Comparison of ENCODE assay signal across 14 cellular contexts in genomic region chr12:117090816-117091711, GRCh38. TPM values are rescaled to one million over a fixed set of nuclear protein-coding genes. Genes with fewer than 3 reads are reported as not detected.
DNase-seq lines count a peak whose midpoint lies in the region; ATAC-seq, FAIRE-seq and TF ChIP-seq lines count a peak whose summit lies in the region.
"Had no signal": no experiment of that assay in that cellular context is flagged by ENCODE, and none has a peak within 500 bp of the region (broad histone marks: within the 10 kb centered on the region; RNA-seq: fewer than 3 reads in every experiment).

No MANE protein-coding gene starts in this region.

- H3K4me3 Mint-ChIP-seq in WTC11 (no peak overlapping the region), type B pancreatic cell (no peak overlapping the region), HFFc6 (no peak overlapping the region)
- H3K4me3 Mint-ChIP-seq: activated T-cell treated with anti-CD3 and anti-CD28 coated beads, Interleukin-2, amount 50 U/mL, for 24 hours; effector memory CD8-positive, alpha-beta T cell had no signal

- TF ChIP-seq POLR2A in heart left ventricle (IDR thresholded peaks at IDR 0.05) (no peak), HepG2 (IDR thresholded peaks at IDR 0.05; ENCODE audit: insufficient read depth in 1 of 2, low read depth in 2 of 2, low read length in 2 of 2) (peak; percentile 49 to 50; a peak in 3 of 4 replicates)

- H3K79me2 ChIP-seq in HepG2 (ENCODE audit: insufficient read depth, low read length) = peaks cover 90% of the 10 kb centered on the region

- H3K4me2 ChIP-seq in HepG2 (ENCODE audit: low read depth, low read length) = peak overlapping the region; percentile 69

- H3K27me3 Mint-ChIP-seq in WTC11 (ENCODE audit: low read depth) = no peaks in the 10 kb centered on the region
- peaks cover 26% of the 10 kb centered on the region for H3K27me3 Mint-ChIP-seq in type B pancreatic cell
- peaks cover 40% of the 10 kb centered on the region for H3K27me3 Mint-ChIP-seq in HFFc6 (ENCODE audit: insufficient read depth)
- H3K27me3 Mint-ChIP-seq: activated T-cell treated with anti-CD3 and anti-CD28 coated beads, Interleukin-2, amount 50 U/mL, for 24 hours; effector memory CD8-positive, alpha-beta T cell had no signal

- peak overlapping the region in 7 of 12 donors; percentile 18 to 66 (median 42) for H3K27ac ChIP-seq in heart left ventricle
- no peak overlapping the region for H3K27ac ChIP-seq in right cardiac atrium (ENCODE audit: low read length)
- H3K27ac ChIP-seq in HepG2 (ENCODE audit: extremely low read length, insufficient read depth, low read length) = peak overlapping the region; percentile 82
- H3K27ac ChIP-seq: SJSA1 had no signal

- POLR2A ChIA-PET in WTC11 (lab: Charles Lee) (no interaction called here), HepG2 (lab: Yijun Ruan, JAX) (interaction anchor here (0.7 to 2.0 kb wide), 11 partner anchors 8 to 971 kb away, joined by 3 to 13 read pairs (median 4); no protein-coding TSS in a partner anchor)

- H3K36me3 Mint-ChIP-seq in WTC11 (peaks cover 12% of the 10 kb centered on the region), type B pancreatic cell (no peaks in the 10 kb centered on the region), HFFc6 (ENCODE audit: low read depth) (peaks cover 10% of the 10 kb centered on the region)

- H3K4me1 Mint-ChIP-seq in WTC11 (no peaks in the 10 kb centered on the region), type B pancreatic cell (ENCODE audit: unreplicated experiment) (peaks cover 12% of the 10 kb centered on the region), HFFc6 (ENCODE audit: low read depth) (no peaks in the 10 kb centered on the region)

- DNase-seq in heart left ventricle (no peak), right cardiac atrium (no peak), WTC11 (ENCODE audit: low spot score) (no peak), HepG2 (ENCODE audit: low spot score) (peak; percentile 94), type B pancreatic cell (ENCODE audit: extremely low spot score, unreplicated experiment) (no peak), ecto neural progenitor cell (ENCODE audit: low spot score) (no peak), GM03348 (ENCODE audit: low spot score) (no peak), HFFc6 (no peak)
- DNase-seq: activated T-cell treated with anti-CD3 and anti-CD28 coated beads, Interleukin-2, amount 50 U/mL, for 24 hours; effector memory CD8-positive, alpha-beta T cell had no signal

- H3K9me3 Mint-ChIP-seq in WTC11 (peaks cover 16% of the 10 kb centered on the region), type B pancreatic cell (peaks cover 10% of the 10 kb centered on the region), HFFc6 (peaks cover 13% of the 10 kb centered on the region)

- BruUV-seq in HepG2 (replicated peaks; lab: Mats Ljungman, UMichigan) = TSS peak; percentile 98

- TF ChIP-seq EP300 in HepG2 (IDR thresholded peaks at IDR 0.05; ENCODE audit: low read depth in 2 of 2, low read length in 2 of 2) (peak in 1 of 2 experiments; percentile 75; a peak in 2 of 4 replicates), HepG2 (CRISPR knock-in tag; IDR thresholded peaks at IDR 0.05; ENCODE audit: borderline replicate concordance) (peak; percentile 56; the same call in 1 of the 2 replicates)

- H3K9ac ChIP-seq in HepG2 (ENCODE audit: insufficient read depth, low read depth, low read length) = peak overlapping the region; percentile 54

- in situ Hi-C loops in HepG2 (cut with HindIII; ENCODE audit: extremely low pct_ligation_motif_present, low pct_unique_long_range_greater_than_20kb) = no loop called here

- H3K4me1 ChIP-seq in heart left ventricle = peaks cover 0 to 52% (median 13%) of the 10 kb centered on the region in 12 donors
- peaks cover 6% of the 10 kb centered on the region for H3K4me1 ChIP-seq in right cardiac atrium (ENCODE audit: control insufficient read depth, insufficient read depth, low read length)
- peaks cover 100% of the 10 kb centered on the region for H3K4me1 ChIP-seq in HepG2 (ENCODE audit: insufficient read depth, low read length)
- H3K4me1 ChIP-seq: SJSA1 had no signal

- peak; percentile 95 for FAIRE-seq in HepG2 (lab: Jason Lieb, UNC)
- FAIRE-seq: frontal cortex, keratinocyte had no signal

- H3K9me3 ChIP-seq in heart left ventricle = peaks cover 0 to 14% (median 7%) of the 10 kb centered on the region in 12 donors
- H3K9me3 ChIP-seq in right cardiac atrium (ENCODE audit: control insufficient read depth, low read length) = no peaks in the 10 kb centered on the region
- no peaks in the 10 kb centered on the region for H3K9me3 ChIP-seq in HepG2 (ENCODE audit: low read length)
- H3K9me3 ChIP-seq: adrenal gland, SJSA1 had no signal

- H3K27ac Mint-ChIP-seq in WTC11 = peak overlapping the region; percentile 17; the same call in 1 of the 2 replicates
- H3K27ac Mint-ChIP-seq in type B pancreatic cell = peak overlapping the region; percentile 29
- H3K27ac Mint-ChIP-seq in HFFc6 = no peak overlapping the region
- H3K27ac Mint-ChIP-seq: activated T-cell treated with anti-CD3 and anti-CD28 coated beads, Interleukin-2, amount 50 U/mL, for 24 hours; effector memory CD8-positive, alpha-beta T cell had no signal

- H2AFZ ChIP-seq in HepG2 (ENCODE audit: low read length) = no peak overlapping the region

- TF ChIP-seq CTCF in heart left ventricle (IDR thresholded peaks at IDR 0.05) (no peak), WTC11 (IDR thresholded peaks at IDR 0.05) (no peak), HepG2 (CRISPR knock-in tag; IDR thresholded peaks at IDR 0.05) (no peak), type B pancreatic cell (conservative IDR thresholded peaks at IDR 0.05) (no peak), HFFc6 (IDR thresholded peaks at IDR 0.05) (no peak)

- peaks cover 0 to 4% (median 0%) of the 10 kb centered on the region in 9 donors for H3K36me3 ChIP-seq in heart left ventricle
- H3K36me3 ChIP-seq in HepG2 (replicated peaks in 1 of 2; ENCODE audit: control insufficient read depth in 1 of 2, insufficient read depth in 2 of 2, low read length in 2 of 2) = peaks cover 3 to 22% of the 10 kb centered on the region in 2 experiments
- H3K36me3 ChIP-seq: adrenal gland, SJSA1 had no signal

- H3K27me3 ChIP-seq in heart left ventricle = no peaks in the 10 kb centered on the region
- H3K27me3 ChIP-seq in right cardiac atrium (ENCODE audit: control insufficient read depth, insufficient read depth) = no peaks in the 10 kb centered on the region
- H3K27me3 ChIP-seq in HepG2 (ENCODE audit: control insufficient read depth in 1 of 2, insufficient read depth in 2 of 2, low read length in 2 of 2) = no peaks in the 10 kb centered on the region
- H3K27me3 ChIP-seq: adrenal gland had no signal

- no peak for TF ChIP-seq RAD21 in HepG2 (CRISPR knock-in tag; IDR thresholded peaks at IDR 0.05)

- CTCF ChIA-PET in WTC11 (lab: Charles Lee) (interaction anchor here (1.5 kb wide), 1 partner anchor 11 kb away, joined by 4 read pairs; no protein-coding TSS in a partner anchor), HepG2 (lab: Yijun Ruan, JAX; ENCODE audit: low intra/inter-chr PET ratio, low total read pairs) (no interaction called here)

- ATAC-seq in heart left ventricle (peak in 3 of 4 donors; percentile 8 to 24 (median 23)), right cardiac atrium (no peak), WTC11 (no peak), HepG2 (peak; percentile 93)
- ATAC-seq: effector memory CD8-positive, alpha-beta T cell had no signal

- H4K20me1 ChIP-seq in HepG2 (ENCODE audit: insufficient read depth, low read length) = peaks cover 8% of the 10 kb centered on the region; the same call in 1 of the 2 replicates

- 55 to 67% (median 61%) methylated on average over 14 to 16 of the region's 16 CpGs for WGBS in heart left ventricle, 4 donors
- 55% methylated on average over 16 of the region's 16 CpGs for WGBS in right cardiac atrium
- 40% methylated on average over 10 of the region's 16 CpGs for WGBS in HepG2 (ENCODE audit: low lambda C conversion rate)

- no peak overlapping the region for H3K4me3 ChIP-seq in heart left ventricle
- H3K4me3 ChIP-seq in right cardiac atrium (ENCODE audit: low read length) = no peak overlapping the region
- H3K4me3 ChIP-seq in HepG2 (replicated peaks in 1 of 3; ENCODE audit: insufficient read depth in 1 of 3, low read depth in 2 of 3, low read length in 3 of 3) = peak overlapping the region in 1 of 3 experiments; percentile 52; a peak in 2 of 6 replicates
- H3K4me3 ChIP-seq: adrenal gland, SJSA1 had no signal

- intact Hi-C loops in heart left ventricle (cut with DNase I) (no loop called here), right cardiac atrium (cut with DNase I) (loop anchor here in 1 of 4 donors (10.0 kb wide), 1 partner anchor 56 kb away; no protein-coding TSS in a partner anchor), HepG2 (cut with micrococcal nuclease; ENCODE audit: unreplicated experiment) (loop anchor here (1.0 to 2.0 kb wide), 3 partner anchors 8 to 357 kb away; partner anchors contain the start of gene TESC)

RNA-seq across cellular contexts. Expression of gene TESC, which starts 8.2 kb away (rescaled TPM):
- total RNA-seq in heart left ventricle (10 to 100 TPM; 25.2 to 94.1 (median 72.2) TPM), right cardiac atrium (10 to 100 TPM; 23.1 to 98.5 (median 57.6) TPM), WTC11 (2021) (10.8 to 15.5 TPM (median 14.9 TPM) in 3 replicates), HepG2 (2016; rRNA removed; fragmentation: Illumina TruSeq; extraction: Trizol) (90.4 and 95.7 TPM in 2 replicates), type B pancreatic cell (ENCODE audit: low replicate concordance) (7.2 and 7.4 TPM in 2 replicates)
- polyA plus RNA-seq in heart left ventricle (10 to 100 TPM; 40.5 to 88.8 TPM), right cardiac atrium (71.7 TPM), HepG2 (2011; rRNA removed) (181 and 193 TPM in 2 replicates)
- 47.9 and 55.6 TPM in 2 replicates for total RNA-seq in HepG2 (2016; cell fraction: cytosol; rRNA removed; fragmentation: Illumina TruSeq; extraction: Trizol; ENCODE audit: low read depth)
- total RNA-seq in HepG2 (2016; cell fraction: insoluble cytoplasmic fraction; rRNA removed; fragmentation: Illumina TruSeq; extraction: Trizol) = 94.6 and 101 TPM in 2 replicates
- 73.3 and 75.8 TPM in 2 replicates for total RNA-seq in HepG2 (2016; cell fraction: membrane; rRNA removed; fragmentation: Illumina TruSeq; extraction: Trizol)
- 42.8 and 54.2 TPM in 2 replicates for total RNA-seq in HepG2 (2016; cell fraction: nucleus; rRNA removed; fragmentation: Illumina TruSeq; extraction: Trizol)
- 178 and 242 TPM in 2 replicates for polyA plus RNA-seq in HepG2 (2011; cell fraction: cytosol; rRNA removed)
- 194 and 196 TPM in 2 replicates for polyA plus RNA-seq in HepG2 (2011; cell fraction: nucleus; rRNA removed)
- 45.0 and 55.8 TPM in 2 replicates for polyA plus RNA-seq in HepG2 (2012)
- polyA plus RNA-seq in HepG2 (2016; cell fraction: cytosol; fragmentation: Illumina TruSeq; extraction: Trizol; ENCODE audit: low read depth) = 46.7 and 59.9 TPM in 2 replicates
- polyA plus RNA-seq in HepG2 (2016; cell fraction: insoluble cytoplasmic fraction; fragmentation: Illumina TruSeq; extraction: Trizol; ENCODE audit: low read depth) = 103 and 109 TPM in 2 replicates
- 69.1 and 76.1 TPM in 2 replicates for polyA plus RNA-seq in HepG2 (2016; cell fraction: membrane; fragmentation: Illumina TruSeq; extraction: Trizol; ENCODE audit: low read depth)
- 80.6 and 84.9 TPM in 2 replicates for polyA plus RNA-seq in HepG2 (2016; cell fraction: nucleus; fragmentation: Illumina TruSeq; extraction: Trizol; ENCODE audit: insufficient read depth, low read depth)
- polyA minus RNA-seq in HepG2 (2011; rRNA and poly(A)+ RNA removed; ENCODE audit: low replicate concordance) = 8.2 and 120 TPM in 2 replicates
- polyA minus RNA-seq in HepG2 (2011; cell fraction: cytosol; rRNA and poly(A)+ RNA removed) = 28.3 and 29.5 TPM in 2 replicates
- polyA minus RNA-seq in HepG2 (2011; cell fraction: nucleus; rRNA and poly(A)+ RNA removed) = 89.0 and 92.2 TPM in 2 replicates
- not detected for total RNA-seq in HFFc6 (2021; fragmentation: NEBNext Ultra II Directional; extraction: Animal tissue kit (Norgen Biotek cat#: 25700))
- total RNA-seq: SJSA1 had no signal

Comparison
In these comparisons a context has a peak if more than half of its experiments do, and no peak if none do; other contexts are left out.
1. ATAC-seq: peak in heart left ventricle (3 of 4) and HepG2 (single experiment); none in right cardiac atrium (0 of 2) and WTC11 (single experiment).
2. POLR2A ChIP-seq: peak in HepG2 (2 of 2); none in heart left ventricle (0 of 2).